1 cellular context compared by ENCODE assay signal in genomic region chr7:117171106-117171505, GRCh38.
TF ChIP-seq lines count a peak whose summit lies in the region.

No MANE protein-coding gene starts in this region.

TF ChIP-seq in K562, 482 proteins besides CTCF, POLR2A, EP300 and RAD21 (continued from another document):
- TF ChIP-seq HMBOX1 (IDR thresholded peaks at IDR 0.05) = no peak
